In genomic region chr6:5994234-5994998, GRCh38 we compare ENCODE assay signal across 21 cellular contexts. TPM values are rescaled to one million over a fixed set of nuclear protein-coding genes. Genes with fewer than 3 reads are reported as not detected.
A peak's percentile ranks its signal among the peaks of the same experiment; 100 is the strongest.
DNase-seq lines count a peak whose midpoint lies in the region; ATAC-seq, FAIRE-seq and TF ChIP-seq lines count a peak whose summit lies in the region.
"Had no signal": no experiment of that assay in that cellular context is flagged by ENCODE, and none has a peak within 500 bp of the region (broad histone marks: within the 10 kb centered on the region; RNA-seq: fewer than 3 reads in every experiment).

No MANE protein-coding gene starts in this region.

- no peaks in the 10 kb centered on the region for H3K9me2 ChIP-seq in Loucy (replicated peaks; ENCODE audit: low read depth, low read length)

- ATAC-seq in GM18519 (IDR thresholded peaks at IDR 0.05; ENCODE audit: low FRiP score, unreplicated experiment) (no peak), pancreas (no peak)

- no peak overlapping the region for H3K27ac ChIP-seq in pancreas
- H3K27ac ChIP-seq: breast epithelium, KMS-11, skin epidermis had no signal

- peaks cover 15% of the 10 kb centered on the region for H3K36me3 Mint-ChIP-seq in activated CD4-positive, alpha-beta T cell treated with anti-CD3 and anti-CD28 coated beads, Interleukin-2, amount 10 ng/mL, durations not matched to agents 7 days and 5 days (ENCODE audit: low read depth)
- peaks cover 13% of the 10 kb centered on the region for H3K36me3 Mint-ChIP-seq in endothelial cell (ENCODE audit: low read depth, unreplicated experiment)

- H3K4me1 ChIP-seq in Loucy (ENCODE audit: insufficient read depth, low read length, poor library complexity, severe bottlenecking): peaks cover 15% of the 10 kb centered on the region
- peaks cover 0 to 17% (median 9%) of the 10 kb centered on the region in 3 donors for H3K4me1 ChIP-seq in pancreas
- H3K4me1 ChIP-seq: Caco-2 had no signal

- FAIRE-seq in pancreas (lab: Jason Lieb, UNC): no peak

- H3K4me2 ChIP-seq in Loucy (ENCODE audit: low read depth, low read length, poor library complexity, severe bottlenecking): no peak overlapping the region
- H3K4me2 ChIP-seq: KMS-11 had no signal

- no peak overlapping the region for H3K27ac Mint-ChIP-seq in activated CD4-positive, alpha-beta T cell treated with anti-CD3 and anti-CD28 coated beads, Interleukin-2, amount 10 ng/mL, durations not matched to agents 7 days and 5 days
- peak overlapping the region; percentile 17 for H3K27ac Mint-ChIP-seq in endothelial cell (ENCODE audit: unreplicated experiment)

- CTCF ChIA-PET in activated CD4-positive, alpha-beta T cell treated with anti-CD3 and anti-CD28 coated beads, Interleukin-2, amount 10 ng/mL, durations not matched to agents 7 days and 5 days (lab: Charles Lee): interaction anchor here (1.1 to 1.4 kb wide), 3 partner anchors 9 to 22 kb away, joined by 4 to 7 read pairs (median 4); no protein-coding TSS in a partner anchor

- H4K20me1 ChIP-seq in Loucy (ENCODE audit: insufficient read depth, low read length, poor library complexity, severe bottlenecking): no peaks in the 10 kb centered on the region

- H3K9me3 Mint-ChIP-seq in activated CD4-positive, alpha-beta T cell treated with anti-CD3 and anti-CD28 coated beads, Interleukin-2, amount 10 ng/mL, durations not matched to agents 7 days and 5 days: peaks cover 2% of the 10 kb centered on the region
- no peaks in the 10 kb centered on the region for H3K9me3 Mint-ChIP-seq in endothelial cell (ENCODE audit: unreplicated experiment)

- H3K9me3 ChIP-seq in Loucy (ENCODE audit: insufficient read depth, low read depth, low read length) (no peaks in the 10 kb centered on the region), pancreas (no peaks in the 10 kb centered on the region)
- H3K9me3 ChIP-seq: breast epithelium, Caco-2, HAP-1 had no signal

- POLR2A ChIA-PET in activated CD4-positive, alpha-beta T cell treated with anti-CD3 and anti-CD28 coated beads, Interleukin-2, amount 10 ng/mL, durations not matched to agents 7 days and 5 days (lab: Charles Lee): interaction anchor here (0.6 kb wide), 1 partner anchor 1152 kb away, joined by 3 read pairs; no protein-coding TSS in a partner anchor

- peaks cover 70% of the 10 kb centered on the region for H3K4me1 Mint-ChIP-seq in activated CD4-positive, alpha-beta T cell treated with anti-CD3 and anti-CD28 coated beads, Interleukin-2, amount 10 ng/mL, durations not matched to agents 7 days and 5 days
- H3K4me1 Mint-ChIP-seq in endothelial cell (ENCODE audit: unreplicated experiment): peaks cover 45% of the 10 kb centered on the region

- WGBS in pancreas, 2 donors: 10 to 12% methylated on average over 36 to 38 of the region's 38 CpGs

- no peak overlapping the region for H2AFZ ChIP-seq in Loucy (ENCODE audit: low read length)

- no peak overlapping the region for H3K4me3 ChIP-seq in Loucy (ENCODE audit: low read length, poor library complexity, severe bottlenecking)
- no peak overlapping the region for H3K4me3 ChIP-seq in pancreas
- H3K4me3 ChIP-seq: breast epithelium, HAP-1, skin epidermis had no signal

- H3K79me2 ChIP-seq in Loucy (ENCODE audit: insufficient read depth, low read length): no peaks in the 10 kb centered on the region

- peaks cover 83% of the 10 kb centered on the region for H3K27me3 Mint-ChIP-seq in activated CD4-positive, alpha-beta T cell treated with anti-CD3 and anti-CD28 coated beads, Interleukin-2, amount 10 ng/mL, durations not matched to agents 7 days and 5 days
- H3K27me3 Mint-ChIP-seq in endothelial cell (ENCODE audit: unreplicated experiment): peaks cover 22% of the 10 kb centered on the region

- no peak for DNase-seq in activated CD4-positive, alpha-beta T cell treated with anti-CD3 and anti-CD28 coated beads, Interleukin-2, amount 10 ng/mL, durations not matched to agents 7 days and 5 days
- no peak for DNase-seq in activated CD4-positive, alpha-beta T cell treated with anti-CD3 and anti-CD28 coated beads for 1 hour
- no peak for DNase-seq in endothelial cell (ENCODE audit: low spot score)
- peak; percentile 28 for DNase-seq in retina
- DNase-seq in amygdala (lab: John Stamatoyannopoulos, UW): no peak
- no peak for DNase-seq in pancreas
- DNase-seq: activated CD4-positive, alpha-beta T cell treated with anti-CD3 and anti-CD28 coated beads, Interleukin-2, amount 50 U/mL, for 1 hour; activated gamma-delta T cell treated with Interleukin-2 at 50 U/mL for 16 hours; Caco-2; effector CD4-positive, alpha-beta T cell; GF-D8; NCI-H187; NCI-H69; occipital lobe; RPMI8226 had no signal

- peak overlapping the region; percentile 26 for H3K4me3 Mint-ChIP-seq in activated CD4-positive, alpha-beta T cell treated with anti-CD3 and anti-CD28 coated beads, Interleukin-2, amount 10 ng/mL, durations not matched to agents 7 days and 5 days
- peak overlapping the region; percentile 89 for H3K4me3 Mint-ChIP-seq in endothelial cell (ENCODE audit: unreplicated experiment)

- no peaks in the 10 kb centered on the region for H3F3A ChIP-seq in Loucy (ENCODE audit: low read depth)

- intact Hi-C loops in pancreas (cut with DNase I): no loop called here

- H3K27me3 ChIP-seq in Loucy (ENCODE audit: insufficient read depth, low read length, poor library complexity, severe bottlenecking) (no peaks in the 10 kb centered on the region), pancreas (peaks cover 11 to 52% (median 25%) of the 10 kb centered on the region in 4 donors)

- no peak overlapping the region for H3K9ac ChIP-seq in Loucy (ENCODE audit: low read depth, low read length, poor library complexity, severe bottlenecking)
- H3K9ac ChIP-seq: KMS-11 had no signal

- H3K36me3 ChIP-seq in Loucy (ENCODE audit: insufficient read depth, low read length) (no peaks in the 10 kb centered on the region), pancreas (no peaks in the 10 kb centered on the region)
- H3K36me3 ChIP-seq: breast epithelium had no signal

- peak; percentile 28; the same call in 1 of the 2 replicates for TF ChIP-seq CTCF in Loucy (conservative IDR thresholded peaks at IDR 0.05; ENCODE audit: low read length)
- no peak for TF ChIP-seq CTCF in endothelial cell (IDR thresholded peaks at IDR 0.05; ENCODE audit: unreplicated experiment)
- no peak for TF ChIP-seq CTCF in pancreas (IDR thresholded peaks at IDR 0.05)

RNA-seq across cellular contexts. Expression of gene NRN1, which starts 12.3 kb away (rescaled TPM):
- total RNA-seq in activated CD4-positive, alpha-beta T cell treated with anti-CD3 and anti-CD28 coated beads, Interleukin-2, amount 10 ng/mL, durations not matched to agents 7 days and 5 days: 1 to 10 TPM; 7.0 to 8.7 TPM
- total RNA-seq in endothelial cell (ENCODE audit: unreplicated experiment): 39.6 TPM
- 1 to 10 TPM in 3 of 6 donors, under 1 TPM in 3; 0.60 to 2.0 (median 1.2) TPM for total RNA-seq in pancreas
- 1 to 10 TPM; 3.4 to 4.3 TPM for polyA plus RNA-seq in pancreas
- total RNA-seq: Caco-2 had no signal
